8 cellular contexts compared by ENCODE assay signal in the genomic region with DNA sequence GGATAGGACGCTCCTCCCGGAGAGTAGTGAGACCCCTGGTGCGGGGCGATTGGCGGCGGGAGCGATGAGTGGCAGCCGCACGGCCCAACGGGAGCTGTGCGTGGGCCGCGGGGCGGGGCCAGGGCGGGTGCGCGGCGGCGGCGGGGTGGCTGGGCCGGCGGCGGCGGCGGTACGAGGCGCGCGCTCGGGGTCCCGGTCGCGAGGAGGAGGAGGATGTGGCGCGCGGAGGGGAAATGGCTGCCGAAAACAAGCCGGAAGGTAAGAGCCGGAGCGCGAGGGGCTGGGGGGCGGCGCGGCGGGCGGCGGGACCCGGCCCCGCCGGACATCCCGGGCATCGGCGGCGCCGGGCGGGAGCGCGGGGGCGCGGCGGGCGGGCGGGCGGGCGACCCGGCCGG. TPM values are rescaled to one million over a fixed set of nuclear protein-coding genes. Genes with fewer than 3 reads are reported as not detected.
DNase-seq lines count a peak whose midpoint lies in the region; ATAC-seq and TF ChIP-seq lines count a peak whose summit lies in the region.

A gene with protein sequence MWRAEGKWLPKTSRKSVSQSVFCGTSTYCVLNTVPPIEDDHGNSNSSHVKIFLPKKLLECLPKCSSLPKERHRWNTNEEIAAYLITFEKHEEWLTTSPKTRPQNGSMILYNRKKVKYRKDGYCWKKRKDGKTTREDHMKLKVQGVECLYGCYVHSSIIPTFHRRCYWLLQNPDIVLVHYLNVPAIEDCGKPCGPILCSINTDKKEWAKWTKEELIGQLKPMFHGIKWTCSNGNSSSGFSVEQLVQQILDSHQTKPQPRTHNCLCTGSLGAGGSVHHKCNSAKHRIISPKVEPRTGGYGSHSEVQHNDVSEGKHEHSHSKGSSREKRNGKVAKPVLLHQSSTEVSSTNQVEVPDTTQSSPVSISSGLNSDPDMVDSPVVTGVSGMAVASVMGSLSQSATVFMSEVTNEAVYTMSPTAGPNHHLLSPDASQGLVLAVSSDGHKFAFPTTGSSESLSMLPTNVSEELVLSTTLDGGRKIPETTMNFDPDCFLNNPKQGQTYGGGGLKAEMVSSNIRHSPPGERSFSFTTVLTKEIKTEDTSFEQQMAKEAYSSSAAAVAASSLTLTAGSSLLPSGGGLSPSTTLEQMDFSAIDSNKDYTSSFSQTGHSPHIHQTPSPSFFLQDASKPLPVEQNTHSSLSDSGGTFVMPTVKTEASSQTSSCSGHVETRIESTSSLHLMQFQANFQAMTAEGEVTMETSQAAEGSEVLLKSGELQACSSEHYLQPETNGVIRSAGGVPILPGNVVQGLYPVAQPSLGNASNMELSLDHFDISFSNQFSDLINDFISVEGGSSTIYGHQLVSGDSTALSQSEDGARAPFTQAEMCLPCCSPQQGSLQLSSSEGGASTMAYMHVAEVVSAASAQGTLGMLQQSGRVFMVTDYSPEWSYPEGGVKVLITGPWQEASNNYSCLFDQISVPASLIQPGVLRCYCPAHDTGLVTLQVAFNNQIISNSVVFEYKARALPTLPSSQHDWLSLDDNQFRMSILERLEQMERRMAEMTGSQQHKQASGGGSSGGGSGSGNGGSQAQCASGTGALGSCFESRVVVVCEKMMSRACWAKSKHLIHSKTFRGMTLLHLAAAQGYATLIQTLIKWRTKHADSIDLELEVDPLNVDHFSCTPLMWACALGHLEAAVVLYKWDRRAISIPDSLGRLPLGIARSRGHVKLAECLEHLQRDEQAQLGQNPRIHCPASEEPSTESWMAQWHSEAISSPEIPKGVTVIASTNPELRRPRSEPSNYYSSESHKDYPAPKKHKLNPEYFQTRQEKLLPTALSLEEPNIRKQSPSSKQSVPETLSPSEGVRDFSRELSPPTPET (N-terminal part only) (plus strand): TSS at position 137 of the 395 bp plus-strand sequence. CDS start 77 bp downstream, at position 214.

- TF ChIP-seq CTCF in AG04449 (IDR thresholded peaks at IDR 0.05; ENCODE audit: insufficient read depth, low read length, missing control alignments) (no peak), NB4 (IDR thresholded peaks at IDR 0.05; ENCODE audit: low read depth, low read length) (no peak)

- H3K4me3 ChIP-seq in AG04449 (ENCODE audit: low read depth, low read length) (peak within 1 kb of the TSS; percentile 75), NB4 (ENCODE audit: low read depth, low read length) (peak within 1 kb of the TSS; percentile 82), mucosa of rectum (ENCODE audit: low read length in 2 of 2) (peak within 1 kb of the TSS; percentile 75 to 85)

- peak within 1 kb of the TSS; percentile 87 to 98 for H3K9ac ChIP-seq in mucosa of rectum (ENCODE audit: low read depth in 1 of 2, low read length in 2 of 2)

- H3K27ac ChIP-seq in mucosa of rectum (ENCODE audit: low read depth in 2 of 2, low read length in 2 of 2): peak within 1 kb of the TSS; percentile 98

- H3K27me3 ChIP-seq in mucosa of rectum (ENCODE audit: control insufficient read depth in 2 of 2, insufficient read depth in 2 of 2, low read length in 2 of 2): no peaks in the 10 kb centered on the region

- POLR2A ChIA-PET in AG04449 (lab: Yijun Ruan, JAX): interaction anchor here (0.6 to 1.8 kb wide), 6 partner anchors 15 to 514 kb away, joined by 3 to 13 read pairs (median 3); no protein-coding TSS in a partner anchor

- DNase-seq in AG04449 (ENCODE audit: low read depth, low spot score): no peak
- no peak for DNase-seq in NB4 (ENCODE audit: low read depth)
- DNase-seq in dermis microvascular lymphatic vessel endothelial cell (ENCODE audit: low read depth in 2 of 2): no peak
- no peak for DNase-seq in NOMO-1 treated with dmso at 0.1 percent for 144 hours (lab: John Stamatoyannopoulos, UW; ENCODE audit: unreplicated experiment)
- no peak for DNase-seq in stimulated activated CD4-positive, alpha-beta T cell treated with anti-CD3 and anti-CD28 coated beads, Interleukin-12 subunit alpha, Interleukin-12 subunit beta, amount 100 ng/mL, for 4 hours
- no peak for DNase-seq in ecto neural progenitor cell (ENCODE audit: low spot score)

- no peaks in the 10 kb centered on the region for H3K36me3 ChIP-seq in mucosa of rectum (ENCODE audit: control insufficient read depth in 2 of 2, insufficient read depth in 2 of 2, low read length in 2 of 2)

- peaks cover 8 to 16% of the 10 kb centered on the region in 2 donors for H3K4me1 ChIP-seq in mucosa of rectum (ENCODE audit: control insufficient read depth in 2 of 2, insufficient read depth in 2 of 2, low read length in 2 of 2)

- TF ChIP-seq POLR2A in NB4 (IDR thresholded peaks at IDR 0.05; ENCODE audit: extremely low read depth, insufficient read length): peak; percentile 30

- CTCF ChIA-PET in AG04449 (lab: Yijun Ruan, JAX): interaction anchor here (1.2 to 3.8 kb wide), 4 partner anchors 10 to 284 kb away, joined by 4 to 20 read pairs (median 11); no protein-coding TSS in a partner anchor

- ATAC-seq in GM21423 (IDR thresholded peaks at IDR 0.05; ENCODE audit: unreplicated experiment): peak; percentile 67

- H3K9me3 ChIP-seq in mucosa of rectum (ENCODE audit: control insufficient read depth in 2 of 2, low read length in 2 of 2): no peaks in the 10 kb centered on the region

RNA-seq across cellular contexts. Expression of the gene that starts here (rescaled TPM):
- total RNA-seq in dermis microvascular lymphatic vessel endothelial cell: 33.9 and 37.6 TPM in 2 replicates
